8 cellular contexts compared by ENCODE assay signal in the genomic region with DNA sequence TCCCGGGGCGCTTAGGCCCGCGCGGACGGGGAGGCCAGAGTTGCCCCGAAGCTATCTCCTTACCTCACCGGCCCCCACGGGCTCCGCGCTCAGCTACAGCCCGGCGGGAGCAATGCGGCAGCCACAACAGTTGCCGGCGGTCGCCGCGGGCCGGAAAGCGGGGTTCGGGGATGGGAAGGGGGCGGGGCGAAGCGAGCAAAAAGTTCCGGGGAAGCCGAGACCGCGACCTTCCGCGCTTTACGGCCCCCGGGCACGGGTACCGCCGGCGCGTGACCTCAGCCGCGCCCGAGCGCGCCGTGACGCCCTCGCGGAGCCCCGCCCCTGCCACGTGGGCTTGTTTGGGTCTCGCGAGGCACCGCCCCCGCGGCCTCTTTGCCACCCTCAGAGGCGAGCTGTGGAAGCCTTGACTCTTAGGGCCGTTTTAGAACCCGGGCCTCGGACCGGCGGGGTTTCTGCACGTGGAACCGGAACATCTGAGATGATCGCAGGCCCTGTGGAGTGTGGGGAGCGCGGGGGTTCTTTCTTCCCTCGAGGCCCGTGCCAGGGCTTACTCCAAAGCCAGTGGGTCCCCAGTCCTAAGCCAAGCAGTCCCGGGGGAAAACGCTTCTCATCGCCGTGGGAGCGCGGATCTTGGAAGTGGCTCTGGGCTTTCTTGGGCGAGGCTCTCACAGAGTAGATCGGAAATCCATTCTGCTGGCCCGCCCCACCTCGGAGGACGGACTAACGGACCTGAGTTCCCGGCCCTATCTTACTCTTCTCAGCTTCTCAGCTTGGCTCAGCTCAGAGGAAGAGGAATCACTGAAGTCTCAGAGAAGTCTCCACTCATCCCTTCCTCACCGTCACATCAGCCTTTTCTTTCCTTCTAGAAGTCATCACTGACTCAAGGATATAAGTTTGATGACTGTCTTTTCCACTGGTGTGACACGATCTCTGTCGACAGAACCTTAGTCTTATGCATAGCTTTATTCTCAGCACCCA. TPM values are rescaled to one million over a fixed set of nuclear protein-coding genes. Genes with fewer than 3 reads are reported as not detected.
DNase-seq lines count a peak whose midpoint lies in the region; ATAC-seq and TF ChIP-seq lines count a peak whose summit lies in the region.
"Not testable (repeated sequence)": the region's sequence is repeated elsewhere in the genome, so short reads cannot be mapped to it uniquely, and the experiment has no call there.

No MANE protein-coding gene starts in this region.

- peaks cover 0 to 18% (median 8%) of the 10 kb centered on the region in 6 donors for H3K36me3 ChIP-seq in spleen

- H3K27ac Mint-ChIP-seq in activated B cell treated with CpG ODN at 0.5 μM for 24 hours, result peak overlapping the region; percentile 72

- in situ Hi-C loops in GM18951 (cut with MboI; ENCODE audit: low sequenced_read_pairs, unreplicated experiment), result not testable (repeated sequence)

- H3K36me3 Mint-ChIP-seq in activated B cell treated with CpG ODN at 0.5 μM for 24 hours (ENCODE audit: low read depth), result not testable (repeated sequence)

- TF ChIP-seq POLR2A in GM18951 (IDR thresholded peaks at IDR 0.05; ENCODE audit: extremely low read depth, insufficient read depth, insufficient read length) (peak; percentile 58), spleen (IDR thresholded peaks at IDR 0.05) (peak in 1 of 3 donors; percentile 56)

- DNase-seq in AG04450 (ENCODE audit: low read depth, low spot score), result peak; percentile 66
- DNase-seq in NCI-H2196 treated with DMSO at 0.1 percent for 48 hours (lab: John Stamatoyannopoulos, UW; ENCODE audit: unreplicated experiment), result peak; percentile 78
- peak; percentile 93 for DNase-seq in activated B cell treated with CpG ODN at 0.5 μM for 24 hours
- DNase-seq in caudate nucleus (lab: John Stamatoyannopoulos, UW), result peak in 60 of 61 donors; percentile 53 to 100 (median 93)
- DNase-seq in iris pigment epithelial cell (ENCODE audit: low read depth), result peak; percentile 94
- DNase-seq in spleen, result peak; percentile 100

- not testable (repeated sequence) for H3K9me3 Mint-ChIP-seq in activated B cell treated with CpG ODN at 0.5 μM for 24 hours

- peaks cover 12 to 56% (median 25%) of the 10 kb centered on the region in 6 donors for H3K4me1 ChIP-seq in spleen

- intact Hi-C loops in activated B cell treated with CpG ODN at 0.5 μM for 24 hours (cut with micrococcal nuclease), result loop anchor here (1.0 kb wide), 1 partner anchor 72 kb away; the partner anchor contains the start of gene PSMD7
- intact Hi-C loops in spleen (cut with DNase I; ENCODE audit: low total_unique reads), result not testable (repeated sequence)

- peaks cover 11% of the 10 kb centered on the region for H3K4me1 Mint-ChIP-seq in activated B cell treated with CpG ODN at 0.5 μM for 24 hours

- POLR2A ChIA-PET in AG04450 (lab: Yijun Ruan, JAX); activated B cell treated with CpG ODN at 0.5 μM for 24 hours (lab: Charles Lee): not testable (repeated sequence)

- H3K4me3 Mint-ChIP-seq in activated B cell treated with CpG ODN at 0.5 μM for 24 hours, result peak overlapping the region; percentile 87

- H3K27ac ChIP-seq in AG04450 (ENCODE audit: low read depth, low read length) (peak overlapping the region; percentile 94), caudate nucleus (ENCODE audit: low read depth, low read length) (peak overlapping the region; percentile 67), spleen (peak overlapping the region; percentile 76 to 91 (median 86))

- not testable (repeated sequence) for TF ChIP-seq CTCF in AG04450 (IDR thresholded peaks at IDR 0.05; ENCODE audit: low read depth, low read length); activated B cell treated with CpG ODN at 0.5 μM for 24 hours (IDR thresholded peaks at IDR 0.05)
- TF ChIP-seq CTCF in spleen (IDR thresholded peaks at IDR 0.05 in 8 of 11, conservative IDR thresholded peaks at IDR 0.05 in 3 of 11), result peak in 3 of 11 experiments; percentile 28 to 35 (median 32)

- H3K9me3 ChIP-seq in AG04450 (ENCODE audit: control insufficient read depth, insufficient read depth, low read length); spleen: not testable (repeated sequence)

- peak overlapping the region; percentile 82 for H3K4me3 ChIP-seq in AG04450 (ENCODE audit: low read depth, low read length)
- H3K4me3 ChIP-seq in spleen, result peak overlapping the region; percentile 70 to 92 (median 78)

- WGBS in spleen, 5 donors, result 2% methylated on average over 49 to 70 of the region's 83 CpGs

- H3K27me3 ChIP-seq in AG04450 (ENCODE audit: control insufficient read depth, insufficient read depth, low read length); spleen (replicated peaks in 1 of 7): not testable (repeated sequence)

- CTCF ChIA-PET in AG04450 (lab: Charles Lee); activated B cell treated with CpG ODN at 0.5 μM for 24 hours (lab: Charles Lee): not testable (repeated sequence)

- H3K27me3 Mint-ChIP-seq in activated B cell treated with CpG ODN at 0.5 μM for 24 hours, result not testable (repeated sequence)

- ATAC-seq in HG03159 (IDR thresholded peaks at IDR 0.05; ENCODE audit: unreplicated experiment) (peak; percentile 93), activated B cell treated with CpG ODN at 0.5 μM for 24 hours (ENCODE audit: low read depth) (peak; percentile 92)

RNA-seq across cellular contexts. Expression of gene NPIPB15, which starts 7.8 kb away (rescaled TPM):
- 4.0 and 4.8 TPM in 2 replicates for polyA plus RNA-seq in AG04450 (2011; rRNA removed)
- polyA minus RNA-seq in AG04450 (2011; rRNA and poly(A)+ RNA removed), result 1.1 and 1.8 TPM in 2 replicates
- total RNA-seq in activated B cell treated with CpG ODN at 0.5 μM for 24 hours, result 10.6 and 10.8 TPM in 2 replicates
- 1 to 10 TPM in 4 of 7 donors, under 1 TPM in 1, not detected in 2; 0.57 to 8.6 (median 6.7) TPM for total RNA-seq in spleen
- polyA plus RNA-seq in spleen, result 10 to 100 TPM in 1 of 3 donors, 1 to 10 TPM in 2; 9.2 to 33.7 (median 9.4) TPM

RNA-seq across cellular contexts. Expression of gene CLEC18B, which starts 53.0 kb away (rescaled TPM):
- polyA plus RNA-seq in AG04450 (2011; rRNA removed), result 0.06 and 0.22 TPM in 2 replicates
- polyA minus RNA-seq in AG04450 (2011; rRNA and poly(A)+ RNA removed), result 0.74 TPM in 1 of 2 replicates, not detected in the other
- 0.56 and 1.3 TPM in 2 replicates for total RNA-seq in activated B cell treated with CpG ODN at 0.5 μM for 24 hours
- 1 to 10 TPM in 2 of 7 donors, under 1 TPM in 2, not detected in 3; 0.83 to 2.1 (median 1.5) TPM for total RNA-seq in spleen
- 1 to 10 TPM in 2 of 3 donors, under 1 TPM in 1; 0.91 to 1.1 (median 1.1) TPM for polyA plus RNA-seq in spleen

Comparison
In these comparisons a context has a peak if more than half of its experiments do, and no peak if none do; other contexts are left out.
1. Peak in every context shown above with its lines: DNase-seq, ATAC-seq, H3K4me3 ChIP-seq and H3K27ac ChIP-seq.